ENCODE assay signal across 1 cellular context in genomic region chr1:14625587-14626447, GRCh38.
A peak's percentile ranks its signal among the peaks of the same experiment; 100 is the strongest.
TF ChIP-seq lines count a peak whose summit lies in the region.

No MANE protein-coding gene starts in this region.

TF ChIP-seq in K562, 482 proteins besides CTCF, POLR2A, EP300 and RAD21:
- TF ChIP-seq CHD7 (IDR thresholded peaks at IDR 0.05; ENCODE audit: low read depth, low read length): no peak
- TF ChIP-seq, protein P1, sequence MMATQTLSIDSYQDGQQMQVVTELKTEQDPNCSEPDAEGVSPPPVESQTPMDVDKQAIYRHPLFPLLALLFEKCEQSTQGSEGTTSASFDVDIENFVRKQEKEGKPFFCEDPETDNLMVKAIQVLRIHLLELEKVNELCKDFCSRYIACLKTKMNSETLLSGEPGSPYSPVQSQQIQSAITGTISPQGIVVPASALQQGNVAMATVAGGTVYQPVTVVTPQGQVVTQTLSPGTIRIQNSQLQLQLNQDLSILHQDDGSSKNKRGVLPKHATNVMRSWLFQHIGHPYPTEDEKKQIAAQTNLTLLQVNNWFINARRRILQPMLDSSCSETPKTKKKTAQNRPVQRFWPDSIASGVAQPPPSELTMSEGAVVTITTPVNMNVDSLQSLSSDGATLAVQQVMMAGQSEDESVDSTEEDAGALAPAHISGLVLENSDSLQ (IDR thresholded peaks at IDR 0.05): peak; percentile 47; the same call in 1 of the 2 replicates
